2 cellular contexts compared by ENCODE assay signal in genomic region chr11:67289226-67289650, GRCh38.
TF ChIP-seq lines count a peak whose summit lies in the region.

Gene ANKRD13D (plus strand): TSS chr11:67289303. CDS start chr11:67289461, 158 bp downstream.

TF ChIP-seq in A549, 52 proteins besides CTCF, POLR2A, EP300 and RAD21 (continued from another document):
- TF ChIP-seq BCL3 (IDR thresholded peaks at IDR 0.05) = no peak
- TF ChIP-seq RARB (CRISPR knock-in tag; IDR thresholded peaks at IDR 0.05) = no peak
- TF ChIP-seq HMGXB4 (CRISPR knock-in tag; IDR thresholded peaks at IDR 0.05; ENCODE audit: borderline replicate concordance) = no peak
- TF ChIP-seq NPAS2 (CRISPR knock-in tag; IDR thresholded peaks at IDR 0.05; ENCODE audit: borderline replicate concordance) = no peak
- no peak for TF ChIP-seq SMC3 (IDR thresholded peaks at IDR 0.05)
- no peak for TF ChIP-seq CBX8 (IDR thresholded peaks at IDR 0.05)
- TF ChIP-seq HDAC2 (IDR thresholded peaks at IDR 0.05) = no peak
- TF ChIP-seq GATA3 (IDR thresholded peaks at IDR 0.05; ENCODE audit: borderline replicate concordance) = no peak

TF ChIP-seq in HepG2, 621 proteins besides CTCF, POLR2A, EP300 and RAD21 (continued from another document):
- TF ChIP-seq, protein P1, sequence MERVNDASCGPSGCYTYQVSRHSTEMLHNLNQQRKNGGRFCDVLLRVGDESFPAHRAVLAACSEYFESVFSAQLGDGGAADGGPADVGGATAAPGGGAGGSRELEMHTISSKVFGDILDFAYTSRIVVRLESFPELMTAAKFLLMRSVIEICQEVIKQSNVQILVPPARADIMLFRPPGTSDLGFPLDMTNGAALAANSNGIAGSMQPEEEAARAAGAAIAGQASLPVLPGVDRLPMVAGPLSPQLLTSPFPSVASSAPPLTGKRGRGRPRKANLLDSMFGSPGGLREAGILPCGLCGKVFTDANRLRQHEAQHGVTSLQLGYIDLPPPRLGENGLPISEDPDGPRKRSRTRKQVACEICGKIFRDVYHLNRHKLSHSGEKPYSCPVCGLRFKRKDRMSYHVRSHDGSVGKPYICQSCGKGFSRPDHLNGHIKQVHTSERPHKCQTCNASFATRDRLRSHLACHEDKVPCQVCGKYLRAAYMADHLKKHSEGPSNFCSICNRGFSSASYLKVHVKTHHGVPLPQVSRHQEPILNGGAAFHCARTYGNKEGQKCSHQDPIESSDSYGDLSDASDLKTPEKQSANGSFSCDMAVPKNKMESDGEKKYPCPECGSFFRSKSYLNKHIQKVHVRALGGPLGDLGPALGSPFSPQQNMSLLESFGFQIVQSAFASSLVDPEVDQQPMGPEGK (CRISPR knock-in tag; IDR thresholded peaks at IDR 0.05) = peak; percentile 11; the same call in 1 of the 2 replicates
- TF ChIP-seq SNAPC2 (CRISPR knock-in tag; IDR thresholded peaks at IDR 0.05) (0 out of 2 replicates have a peak, but pooled peaks have one; percentile 35), ZFX (CRISPR knock-in tag; IDR thresholded peaks at IDR 0.05; ENCODE audit: low read depth) (0 out of 2 replicates have a peak, but pooled peaks have one; percentile 6), ZNF878 (CRISPR knock-in tag; IDR thresholded peaks at IDR 0.05) (no peak), ZFY (CRISPR knock-in tag; IDR thresholded peaks at IDR 0.05) (peak; percentile 58)
